Comparison of ENCODE assay signal across 15 cellular contexts in genomic region chr12:64877363-64878004, GRCh38. TPM values are rescaled to one million over a fixed set of nuclear protein-coding genes. Genes with fewer than 3 reads are reported as not detected.
A peak's percentile ranks its signal among the peaks of the same experiment; 100 is the strongest.
DNase-seq lines count a peak whose midpoint lies in the region; ATAC-seq and TF ChIP-seq lines count a peak whose summit lies in the region.
"Had no signal": no experiment of that assay in that cellular context is flagged by ENCODE, and none has a peak within 500 bp of the region (broad histone marks: within the 10 kb centered on the region; RNA-seq: fewer than 3 reads in every experiment).

No MANE protein-coding gene starts in this region.

- no peaks in the 10 kb centered on the region for H3K9me3 Mint-ChIP-seq in activated CD4-positive, alpha-beta T cell treated with anti-CD3 and anti-CD28 coated beads, Interleukin-2, amount 10 ng/mL, durations not matched to agents 24 days and 14 days
- peaks cover 7% of the 10 kb centered on the region for H3K9me3 Mint-ChIP-seq in nephron progenitor cell
- no peaks in the 10 kb centered on the region for H3K9me3 Mint-ChIP-seq in activated T-helper 1 cell treated with anti-CD3 and anti-CD28 coated beads, Interleukin-12 subunit alpha, Interleukin-12 subunit beta, Interleukin-2, Interleukin-4 antibody, amounts not matched to agents 30 ng/mL and 10 ng/mL and 1 ng/mL, durations not matched to agents 14 hours and 24 hours and 36 hours
- H3K9me3 Mint-ChIP-seq: HFFc6, neural progenitor cell had no signal

- H3K4me3 Mint-ChIP-seq in activated CD4-positive, alpha-beta T cell treated with anti-CD3 and anti-CD28 coated beads, Interleukin-2, amount 10 ng/mL, durations not matched to agents 24 days and 14 days = no peak overlapping the region
- no peak overlapping the region for H3K4me3 Mint-ChIP-seq in nephron progenitor cell
- no peak overlapping the region for H3K4me3 Mint-ChIP-seq in activated T-helper 1 cell treated with anti-CD3 and anti-CD28 coated beads, Interleukin-12 subunit alpha, Interleukin-12 subunit beta, Interleukin-2, Interleukin-4 antibody, amounts not matched to agents 30 ng/mL and 10 ng/mL and 1 ng/mL, durations not matched to agents 14 hours and 24 hours and 36 hours
- H3K4me3 Mint-ChIP-seq: HFFc6, neural progenitor cell had no signal

- H3K4me1 Mint-ChIP-seq in activated CD4-positive, alpha-beta T cell treated with anti-CD3 and anti-CD28 coated beads, Interleukin-2, amount 10 ng/mL, durations not matched to agents 24 days and 14 days = peaks cover 13% of the 10 kb centered on the region
- H3K4me1 Mint-ChIP-seq in nephron progenitor cell = no peaks in the 10 kb centered on the region
- H3K4me1 Mint-ChIP-seq in activated T-helper 1 cell treated with anti-CD3 and anti-CD28 coated beads, Interleukin-12 subunit alpha, Interleukin-12 subunit beta, Interleukin-2, Interleukin-4 antibody, amounts not matched to agents 30 ng/mL and 10 ng/mL and 1 ng/mL, durations not matched to agents 14 hours and 24 hours and 36 hours (ENCODE audit: low read depth) = peaks cover 18% of the 10 kb centered on the region
- H3K4me1 Mint-ChIP-seq: neural progenitor cell had no signal

- intact Hi-C loops in activated CD4-positive, alpha-beta T cell treated with anti-CD3 and anti-CD28 coated beads, Interleukin-2, amount 10 ng/mL, durations not matched to agents 24 days and 14 days (cut with micrococcal nuclease) = loop anchor here (5.0 kb wide), 1 partner anchor 75 kb away; no protein-coding TSS in a partner anchor
- intact Hi-C loops in activated T-helper 1 cell treated with anti-CD3 and anti-CD28 coated beads, Interleukin-12 subunit alpha, Interleukin-12 subunit beta, Interleukin-2, Interleukin-4 antibody, amounts not matched to agents 30 ng/mL and 10 ng/mL and 1 ng/mL, durations not matched to agents 14 hours and 24 hours and 36 hours (cut with micrococcal nuclease) = no loop called here

- H3K36me3 Mint-ChIP-seq in activated CD4-positive, alpha-beta T cell treated with anti-CD3 and anti-CD28 coated beads, Interleukin-2, amount 10 ng/mL, durations not matched to agents 24 days and 14 days (ENCODE audit: low read depth) = no peaks in the 10 kb centered on the region
- no peaks in the 10 kb centered on the region for H3K36me3 Mint-ChIP-seq in nephron progenitor cell (ENCODE audit: low read depth)
- no peaks in the 10 kb centered on the region for H3K36me3 Mint-ChIP-seq in activated T-helper 1 cell treated with anti-CD3 and anti-CD28 coated beads, Interleukin-12 subunit alpha, Interleukin-12 subunit beta, Interleukin-2, Interleukin-4 antibody, amounts not matched to agents 30 ng/mL and 10 ng/mL and 1 ng/mL, durations not matched to agents 14 hours and 24 hours and 36 hours (ENCODE audit: low read depth)
- H3K36me3 Mint-ChIP-seq: neural progenitor cell had no signal

- no peaks in the 10 kb centered on the region for H3K27me3 Mint-ChIP-seq in activated CD4-positive, alpha-beta T cell treated with anti-CD3 and anti-CD28 coated beads, Interleukin-2, amount 10 ng/mL, durations not matched to agents 24 days and 14 days
- peaks cover 10% of the 10 kb centered on the region for H3K27me3 Mint-ChIP-seq in nephron progenitor cell (ENCODE audit: low read depth, poor library complexity)
- peaks cover 2% of the 10 kb centered on the region for H3K27me3 Mint-ChIP-seq in activated T-helper 1 cell treated with anti-CD3 and anti-CD28 coated beads, Interleukin-12 subunit alpha, Interleukin-12 subunit beta, Interleukin-2, Interleukin-4 antibody, amounts not matched to agents 30 ng/mL and 10 ng/mL and 1 ng/mL, durations not matched to agents 14 hours and 24 hours and 36 hours (ENCODE audit: insufficient read depth)

- DNase-seq in activated CD4-positive, alpha-beta T cell treated with anti-CD3 and anti-CD28 coated beads, Interleukin-2, amount 10 ng/mL, durations not matched to agents 24 days and 14 days = no peak
- no peak for DNase-seq in activated CD4-positive, alpha-beta T cell treated with anti-CD3 and anti-CD28 coated beads, Interleukin-2, amount 50 U/mL, for 4 hours
- DNase-seq in foreskin melanocyte = peak; percentile 24
- no peak for DNase-seq in NCI-H510A treated with DMSO at 0.1 percent for 48 hours (lab: John Stamatoyannopoulos, UW)
- no peak for DNase-seq in nephron progenitor cell
- DNase-seq in activated T-helper 1 cell treated with anti-CD3 and anti-CD28 coated beads, Interleukin-12 subunit alpha, Interleukin-12 subunit beta, Interleukin-2, Interleukin-4 antibody, amounts not matched to agents 30 ng/mL and 10 ng/mL and 1 ng/mL, durations not matched to agents 14 hours and 24 hours and 36 hours (ENCODE audit: low spot score) = no peak
- DNase-seq: activated CD8-positive, alpha-beta memory T cell treated with anti-CD3 and anti-CD28 coated beads, Interleukin-2, amount 50 U/mL, for 48 hours; caudate nucleus; HFFc6; kidney glomerular epithelial cell; MM.1S; NCI-H69 had no signal

- peak overlapping the region; percentile 65 for H3K27ac Mint-ChIP-seq in activated CD4-positive, alpha-beta T cell treated with anti-CD3 and anti-CD28 coated beads, Interleukin-2, amount 10 ng/mL, durations not matched to agents 24 days and 14 days
- H3K27ac Mint-ChIP-seq in nephron progenitor cell = no peak overlapping the region
- H3K27ac Mint-ChIP-seq in activated T-helper 1 cell treated with anti-CD3 and anti-CD28 coated beads, Interleukin-12 subunit alpha, Interleukin-12 subunit beta, Interleukin-2, Interleukin-4 antibody, amounts not matched to agents 30 ng/mL and 10 ng/mL and 1 ng/mL, durations not matched to agents 14 hours and 24 hours and 36 hours = no peak overlapping the region
- H3K27ac Mint-ChIP-seq: HFFc6, neural progenitor cell had no signal

- no peak for TF ChIP-seq CTCF in nephron progenitor cell (IDR thresholded peaks at IDR 0.05)

- ATAC-seq in GM21528 (IDR thresholded peaks at IDR 0.05; ENCODE audit: low FRiP score, unreplicated experiment) (peak; percentile 71), HG03108 (IDR thresholded peaks at IDR 0.05; ENCODE audit: unreplicated experiment) (peak; percentile 78)

RNA-seq across cellular contexts. Expression of gene TBC1D30, which starts 53.0 kb away (rescaled TPM):
- total RNA-seq in activated CD4-positive, alpha-beta T cell treated with anti-CD3 and anti-CD28 coated beads, Interleukin-2, amount 10 ng/mL, durations not matched to agents 24 days and 14 days = 0.95 and 1.7 TPM in 2 replicates
- 1.1 and 1.6 TPM in 2 replicates for total RNA-seq in activated T-helper 1 cell treated with anti-CD3 and anti-CD28 coated beads, Interleukin-12 subunit alpha, Interleukin-12 subunit beta, Interleukin-2, Interleukin-4 antibody, amounts not matched to agents 30 ng/mL and 10 ng/mL and 1 ng/mL, durations not matched to agents 14 hours and 24 hours and 36 hours
